ENCODE assay signal across 23 cellular contexts in the genomic region with DNA sequence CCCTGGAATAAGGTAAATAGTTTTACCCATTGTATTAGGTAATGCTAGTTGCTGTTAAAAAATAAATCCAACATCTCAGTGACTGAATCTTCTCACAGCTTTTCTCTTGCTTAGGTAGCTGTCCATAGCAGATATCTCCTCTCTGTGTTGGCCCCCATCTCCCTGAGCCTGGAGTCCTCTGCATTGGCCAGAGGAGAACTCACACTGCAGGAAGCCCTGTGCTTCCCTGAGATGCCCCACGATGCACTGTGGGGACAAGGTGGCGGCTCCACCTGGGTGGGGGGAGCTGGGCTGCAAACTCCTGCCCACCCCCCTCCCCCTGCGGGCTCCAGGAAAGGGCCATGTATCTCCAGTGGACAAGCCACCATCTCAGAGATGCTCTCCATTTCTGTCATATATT.
"Had no signal": no experiment of that assay in that cellular context is flagged by ENCODE, and none has a peak within 500 bp of the region (broad histone marks: within the 10 kb centered on the region; RNA-seq: fewer than 3 reads in every experiment).

No MANE protein-coding gene starts in this region.

- ATAC-seq: heart right ventricle, left lung, left ventricle myocardium superior, mucosa of descending colon had no signal

- DNase-seq: cerebellar nuclear complex; colonic mucosa; dermis blood vessel endothelial cell; dorsolateral prefrontal cortex; effector CD4-positive, alpha-beta T cell; effector memory CD4-positive, alpha-beta T cell; esophagus squamous epithelium; foreskin fibroblast; glutamatergic neuron; heart right ventricle; hippocampal formation; kidney; kidney glomerular epithelial cell; left lung; left ventricle myocardium superior; mammary epithelial cell; mesendoderm; mucosa of descending colon; naive B cell had no signal

- H3K9me3 Mint-ChIP-seq: central memory CD8-positive, alpha-beta T cell had no signal

- H3K9me3 ChIP-seq: colonic mucosa, left lung, mucosa of descending colon had no signal

- H3K36me3 Mint-ChIP-seq: memory B cell, mesothelial cell of epicardium had no signal

- H3K4me1 Mint-ChIP-seq: central memory CD8-positive, alpha-beta T cell; memory B cell; mesothelial cell of epicardium; naive B cell had no signal

- H3K4me3 Mint-ChIP-seq: central memory CD8-positive, alpha-beta T cell; memory B cell; mesothelial cell of epicardium; naive B cell had no signal

- H3K36me3 ChIP-seq: colonic mucosa, esophagus squamous epithelium, heart right ventricle, left lung had no signal

- H3K27ac ChIP-seq: colonic mucosa, dorsolateral prefrontal cortex, esophagus squamous epithelium, heart right ventricle, left lung had no signal

- H3K27ac Mint-ChIP-seq: memory B cell, mesothelial cell of epicardium, naive B cell had no signal

- H3K27me3 ChIP-seq: colonic mucosa had no signal

- H3K4me3 ChIP-seq: colonic mucosa, dorsolateral prefrontal cortex, esophagus squamous epithelium, heart right ventricle, left lung, lung, mucosa of descending colon had no signal

- H3K4me1 ChIP-seq: colonic mucosa, esophagus squamous epithelium, heart right ventricle, left lung had no signal
